ENCODE assay signal across 8 cellular contexts in genomic region chr3:155233213-155233612, GRCh38.
DNase-seq lines count a peak whose midpoint lies in the region; ATAC-seq and TF ChIP-seq lines count a peak whose summit lies in the region.
"Had no signal": no experiment of that assay in that cellular context is flagged by ENCODE, and none has a peak within 500 bp of the region (broad histone marks: within the 10 kb centered on the region; RNA-seq: fewer than 3 reads in every experiment).

No MANE protein-coding gene starts in this region.

- H3K4me3 ChIP-seq in body of pancreas (no peak overlapping the region), thyroid gland (replicated peaks in 1 of 3) (no peak overlapping the region)

- H3K36me3 ChIP-seq in body of pancreas (replicated peaks in 1 of 2; ENCODE audit: insufficient read depth in 1 of 2, low read depth in 2 of 2) (no peaks in the 10 kb centered on the region), thyroid gland (no peaks in the 10 kb centered on the region)

- in situ Hi-C loops in GM13977 (cut with MboI; ENCODE audit: low pct_unique_long_range_greater_than_20kb, low sequenced_read_pairs, unreplicated experiment): no loop called here

- TF ChIP-seq CTCF in body of pancreas (IDR thresholded peaks at IDR 0.05): no peak
- no peak for TF ChIP-seq CTCF in thyroid gland (IDR thresholded peaks at IDR 0.05)
- no peak for TF ChIP-seq CTCF in GM13977 (IDR thresholded peaks at IDR 0.05; ENCODE audit: extremely low read depth, insufficient read depth, missing control alignments)

- H3K27me3 ChIP-seq in body of pancreas (no peaks in the 10 kb centered on the region), thyroid gland (no peaks in the 10 kb centered on the region)

- DNase-seq in HS-27A (ENCODE audit: low read depth) (peak; percentile 64), body of pancreas (peak; percentile 28 to 70 (median 46)), kidney tubule cell (ENCODE audit: low spot score) (peak; percentile 85), thyroid gland (peak; percentile 50 to 54), GM13977 (ENCODE audit: low spot score) (no peak)
- no peak for DNase-seq in NK-92 treated with Interleukin-12 subunit alpha and Interleukin-12 subunit beta, amount 100 ng/mL, for 24 hours (lab: John Stamatoyannopoulos, UW)
- DNase-seq: T-helper 9 cell had no signal

- intact Hi-C loops in body of pancreas (cut with DNase I): no loop called here
- intact Hi-C loops in thyroid gland (cut with DNase I): no loop called here

- ATAC-seq in body of pancreas (peak; percentile 59), GM21717 (IDR thresholded peaks at IDR 0.05; ENCODE audit: unreplicated experiment) (no peak)

- 31 to 44% methylated on average over 2 of the region's 2 CpGs for WGBS in body of pancreas, 2 donors
- WGBS in thyroid gland, 2 donors: 38 to 48% methylated on average over 2 of the region's 2 CpGs

- H3K9me3 ChIP-seq in body of pancreas (no peaks in the 10 kb centered on the region), thyroid gland (no peaks in the 10 kb centered on the region)

- H3K4me1 ChIP-seq in body of pancreas (peaks cover 12% of the 10 kb centered on the region), thyroid gland (no peaks in the 10 kb centered on the region)

- no peak for TF ChIP-seq POLR2A in body of pancreas (IDR thresholded peaks at IDR 0.05)
- no peak for TF ChIP-seq POLR2A in thyroid gland (IDR thresholded peaks at IDR 0.05)

- H3K27ac ChIP-seq in body of pancreas (peak overlapping the region in 1 of 4 donors; percentile 10), thyroid gland (peak overlapping the region in 1 of 3 donors; percentile 3)

Comparison
In these comparisons a context has a peak if more than half of its experiments do, and no peak if none do; other contexts are left out.
1. DNase-seq: peak in HS-27A (single experiment), body of pancreas (4 of 4), kidney tubule cell (single experiment) and thyroid gland (2 of 2); none in GM13977 (single experiment) and NK-92 treated with Interleukin-12 subunit alpha and Interleukin-12 subunit beta, amount 100 ng/mL, for 24 hours (single experiment).